26 cellular contexts compared by ENCODE assay signal in the genomic region with DNA sequence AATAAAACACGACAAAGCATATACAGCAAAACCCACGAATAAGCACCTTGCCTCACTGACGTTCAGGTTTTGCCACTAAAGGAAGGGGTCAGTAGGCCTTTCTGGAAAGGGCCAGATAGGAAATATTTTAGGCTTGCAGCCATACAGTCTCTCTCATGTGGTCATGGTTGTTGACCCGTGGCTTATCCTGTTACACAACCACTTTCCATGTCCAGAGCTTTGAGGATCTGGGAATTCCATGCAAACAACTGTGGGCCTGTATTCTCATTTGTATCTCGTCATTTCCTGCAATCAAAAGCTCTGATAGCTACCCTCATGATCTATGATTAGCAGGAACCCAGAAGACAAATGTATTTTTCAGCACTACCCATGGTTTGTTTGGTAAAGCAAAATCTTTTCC.
DNase-seq lines count a peak whose midpoint lies in the region; ATAC-seq, FAIRE-seq and TF ChIP-seq lines count a peak whose summit lies in the region.
"Had no signal": no experiment of that assay in that cellular context is flagged by ENCODE, and none has a peak within 500 bp of the region (broad histone marks: within the 10 kb centered on the region; RNA-seq: fewer than 3 reads in every experiment).

No MANE protein-coding gene starts in this region.

- CTCF ChIA-PET in HepG2 (lab: Yijun Ruan, JAX; ENCODE audit: low intra/inter-chr PET ratio, low total read pairs): no interaction called here

- no peak overlapping the region for H3K9ac ChIP-seq in HepG2 (ENCODE audit: insufficient read depth, low read depth, low read length)
- H3K9ac ChIP-seq: GM23248, SK-N-SH had no signal

- no peaks in the 10 kb centered on the region for H4K20me1 ChIP-seq in HepG2 (ENCODE audit: insufficient read depth, low read length)

- H3K79me2 ChIP-seq in HepG2 (ENCODE audit: insufficient read depth, low read length): no peaks in the 10 kb centered on the region

- FAIRE-seq in HepG2 (lab: Jason Lieb, UNC): no peak
- no peak for FAIRE-seq in small intestine (lab: Jason Lieb, UNC)
- no peak for FAIRE-seq in frontal cortex (lab: Jason Lieb, UNC)

- in situ Hi-C loops in HepG2 (cut with HindIII; ENCODE audit: extremely low pct_ligation_motif_present, low pct_unique_long_range_greater_than_20kb): no loop called here

- 0% methylated on average over 4 of the region's 5 CpGs for WGBS in HepG2 (ENCODE audit: low lambda C conversion rate)
- WGBS in small intestine, 3 donors: 11 to 41% (median 26%) methylated on average over 5 of the region's 5 CpGs

- TF ChIP-seq RAD21 in HepG2 (CRISPR knock-in tag; IDR thresholded peaks at IDR 0.05): no peak

- H3K4me1 ChIP-seq in SJCRH30 (peaks cover 36% of the 10 kb centered on the region), HepG2 (ENCODE audit: insufficient read depth, low read length) (no peaks in the 10 kb centered on the region), small intestine (ENCODE audit: control insufficient read depth in 2 of 2, insufficient read depth in 1 of 2, low read depth in 1 of 2, low read length in 1 of 2) (no peaks in the 10 kb centered on the region)

- intact Hi-C loops in HepG2 (cut with micrococcal nuclease; ENCODE audit: unreplicated experiment): no loop called here

- TF ChIP-seq EP300 in HepG2 (IDR thresholded peaks at IDR 0.05; ENCODE audit: low read depth in 2 of 2, low read length in 2 of 2) (no peak), HepG2 (CRISPR knock-in tag; IDR thresholded peaks at IDR 0.05; ENCODE audit: borderline replicate concordance) (no peak)

- H3K36me3 ChIP-seq in SJCRH30 (no peaks in the 10 kb centered on the region), HepG2 (replicated peaks in 1 of 2; ENCODE audit: control insufficient read depth in 1 of 2, insufficient read depth in 2 of 2, low read length in 2 of 2) (no peaks in the 10 kb centered on the region), small intestine (ENCODE audit: control insufficient read depth in 2 of 2, insufficient read depth in 2 of 2, low read length in 2 of 2) (no peaks in the 10 kb centered on the region)

- no peak overlapping the region for H3K4me2 ChIP-seq in HepG2 (ENCODE audit: low read depth, low read length)
- H3K4me2 ChIP-seq: PC-9, SK-N-SH had no signal

- no peak overlapping the region for H3K4me3 ChIP-seq in SJCRH30
- H3K4me3 ChIP-seq in fibroblast of villous mesenchyme (ENCODE audit: low read depth, low read length): no peak overlapping the region
- H3K4me3 ChIP-seq in HepG2 (replicated peaks in 1 of 3; ENCODE audit: insufficient read depth in 1 of 3, low read depth in 2 of 3, low read length in 3 of 3): no peak overlapping the region
- no peak overlapping the region for H3K4me3 ChIP-seq in small intestine (ENCODE audit: low read depth in 1 of 2, low read length in 2 of 2)
- H3K4me3 ChIP-seq: GM23248, PC-9 had no signal

- H3K27me3 ChIP-seq in SJCRH30: no peaks in the 10 kb centered on the region
- no peaks in the 10 kb centered on the region; a peak in 1 of 5 replicates for H3K27me3 ChIP-seq in HepG2 (ENCODE audit: control insufficient read depth in 1 of 2, insufficient read depth in 2 of 2, low read length in 2 of 2)
- no peaks in the 10 kb centered on the region for H3K27me3 ChIP-seq in small intestine (ENCODE audit: control insufficient read depth in 2 of 2, insufficient read depth in 2 of 2, low read length in 2 of 2)

- DNase-seq in SJCRH30: peak; percentile 80 to 93
- peak; percentile 79 for DNase-seq in fibroblast of villous mesenchyme (ENCODE audit: low read depth)
- peak; percentile 47 for DNase-seq in HepG2 (ENCODE audit: low spot score)
- peak; percentile 28 for DNase-seq in small intestine
- DNase-seq in frontal cortex (ENCODE audit: low spot score in 2 of 2): no peak
- DNase-seq in T-helper 1 cell: no peak
- no peak for DNase-seq in COR-L47 (lab: John Stamatoyannopoulos, UW)
- DNase-seq: C1 segment of cervical spinal cord; CD8-positive, alpha-beta T cell; DMS 273 treated with DMSO at 0.1 percent for 48 hours; DND-41; GM23248; H7; NCI-H1092; NCI-H1417 treated with DMSO at 0.1 percent for 48 hours; NCI-H2081; NCI-H2171; NCI-H226; NCI-H510A; NK-92 treated with Interleukin-12 subunit alpha and Interleukin-12 subunit beta, amount 100 ng/mL, for 24 hours; PC-9; SHP77 treated with DMSO at 0.1 percent for 48 hours; SK-N-SH; SW 1271 had no signal

- no peak for TF ChIP-seq CTCF in fibroblast of villous mesenchyme (IDR thresholded peaks at IDR 0.05; ENCODE audit: insufficient read depth, low read depth, low read length)
- no peak for TF ChIP-seq CTCF in HepG2 (CRISPR knock-in tag; IDR thresholded peaks at IDR 0.05)

- POLR2A ChIA-PET in HepG2 (lab: Yijun Ruan, JAX): no interaction called here

- TF ChIP-seq POLR2A in HepG2 (IDR thresholded peaks at IDR 0.05; ENCODE audit: insufficient read depth in 1 of 2, low read depth in 2 of 2, low read length in 2 of 2): no peak

- H2AFZ ChIP-seq in HepG2 (ENCODE audit: low read length): no peak overlapping the region
- H2AFZ ChIP-seq: GM23248, PC-9 had no signal

- peak overlapping the region; percentile 80 for H3K27ac ChIP-seq in SJCRH30
- H3K27ac ChIP-seq in HepG2 (ENCODE audit: extremely low read length, insufficient read depth, low read length): no peak overlapping the region
- H3K27ac ChIP-seq in small intestine (ENCODE audit: low read depth in 1 of 2, low read length in 1 of 2): no peak overlapping the region
- H3K27ac ChIP-seq: GM23248, HL-60, PC-9, RWPE1 had no signal

- ATAC-seq in HepG2: no peak
- ATAC-seq: CD8-positive, alpha-beta T cell had no signal

- no TSS peak for BruUV-seq in HepG2 (replicated peaks; lab: Mats Ljungman, UMichigan)

- no peaks in the 10 kb centered on the region for H3K9me3 ChIP-seq in SJCRH30 (replicated peaks)
- no peaks in the 10 kb centered on the region for H3K9me3 ChIP-seq in HepG2 (ENCODE audit: low read length)
- no peaks in the 10 kb centered on the region for H3K9me3 ChIP-seq in small intestine (ENCODE audit: control insufficient read depth, low read depth)
- H3K9me3 ChIP-seq: SK-N-SH had no signal

TF ChIP-seq in HepG2, 621 proteins besides CTCF, POLR2A, EP300 and RAD21:
- TF ChIP-seq ZBTB8A (CRISPR knock-in tag; IDR thresholded peaks at IDR 0.05; ENCODE audit: borderline replicate concordance, low read depth): no peak
- 0 out of 2 replicates have a peak, but pooled peaks have one; percentile 15 for TF ChIP-seq TCF7 (IDR thresholded peaks at IDR 0.05; ENCODE audit: low read depth)
- no peak for TF ChIP-seq THAP11 (CRISPR knock-in tag; IDR thresholded peaks at IDR 0.05)
- TF ChIP-seq ZNF678 (CRISPR knock-in tag; IDR thresholded peaks at IDR 0.05): no peak
TF ChIP-seq in HepG2: peak in this region for 1.

Comparison
In these comparisons a context has a peak if more than half of its experiments do, and no peak if none do; other contexts are left out.
1. DNase-seq: peak in SJCRH30 (2 of 2), fibroblast of villous mesenchyme (single experiment), HepG2 (single experiment) and small intestine (single experiment); none in frontal cortex (0 of 2), T-helper 1 cell (0 of 5) and COR-L47 (single experiment).